ENCODE assay signal across 29 cellular contexts in the genomic region with DNA sequence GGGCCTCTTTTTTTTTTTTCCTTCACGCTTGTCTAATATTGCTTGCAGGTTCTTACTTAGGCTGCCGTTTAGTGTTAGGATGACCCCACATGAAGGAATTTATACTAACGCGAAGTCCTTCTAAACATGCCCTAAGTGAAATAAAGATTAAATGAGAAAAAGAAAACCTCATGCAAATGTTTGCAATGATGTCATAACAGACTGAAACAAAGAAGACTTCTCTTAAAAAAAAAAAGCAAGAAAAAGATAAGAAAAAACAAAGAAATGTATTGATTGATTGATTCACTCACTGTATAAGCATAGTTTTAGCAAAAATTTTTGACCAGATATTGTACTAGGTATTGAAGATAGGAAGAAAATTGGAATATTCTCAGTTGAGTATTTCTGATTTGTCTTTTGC.
"Had no signal": no experiment of that assay in that cellular context is flagged by ENCODE, and none has a peak within 500 bp of the region (broad histone marks: within the 10 kb centered on the region; RNA-seq: fewer than 3 reads in every experiment).

No MANE protein-coding gene starts in this region.

- H3K36me3 ChIP-seq: stomach, suprapubic skin, thoracic aorta, thyroid gland, tibial artery, tibial nerve, transverse colon, upper lobe of left lung, upper lobe of right lung, uterus, vagina had no signal

- DNase-seq: stimulated activated CD4-positive, alpha-beta T cell treated with anti-CD3 and anti-CD28 coated beads, Interleukin-2, amount 100 ng/mL, for 48 hours; stimulated activated CD4-positive, alpha-beta T cell treated with anti-CD3 and anti-CD28 coated beads, Interleukin-4, amount 100 ng/mL, for 1 hour; stimulated activated CD4-positive, alpha-beta T cell treated with anti-CD3 and anti-CD28 coated beads, Interleukin-4, amount 100 ng/mL, for 24 hours; stimulated activated CD4-positive, alpha-beta T cell treated with anti-CD3 and anti-CD28 coated beads, Interleukin-4, amount 100 ng/mL, for 4 hours; stimulated activated CD8-positive, alpha-beta memory T cell treated with anti-CD3 and anti-CD28 coated beads, Interleukin-4, amount 100 ng/mL, for 48 hours; stimulated activated naive B cell treated with anti-CD40 and anti-IgM and Interleukin-4, amounts not matched to agents 10 μg/mL and 1 μg/mL and 100 μg/mL, for 72 hours; stimulated activated naive CD4-positive, alpha-beta T cell; stimulated activated naive CD4-positive, alpha-beta T cell treated with Interleukin-2 at 50 U/mL for 16 hours; stimulated activated naive CD8-positive, alpha-beta T cell treated with anti-CD3 and anti-CD28 coated beads, Interleukin-15, amount 100 ng/mL, for 72 hours; stimulated activated naive CD8-positive, alpha-beta T cell treated with anti-CD3 and anti-CD28 coated beads, Interleukin-15, Interleukin-2, amounts not matched to agents 100 U/mL and 50 U/mL, for 24 hours; stomach; substantia nigra; testis; thyroid gland; tibial artery; transverse colon; trophoblast cell; upper lobe of left lung; upper lobe of right lung; uterus had no signal

- H3K36me3 Mint-ChIP-seq: stimulated activated effector memory CD8-positive, alpha-beta T cell treated with anti-CD3 and anti-CD28 coated beads, Interleukin-12 subunit alpha, Interleukin-12 subunit beta, amount 100 ng/mL, for 72 hours; stimulated activated memory B cell treated with anti-CD40 and anti-IgM and Interleukin-4, amounts not matched to agents 10 μg/mL and 1 μg/mL and 100 μg/mL, for 72 hours; stimulated activated naive B cell treated with anti-CD40 and anti-IgM and Interleukin-4, amounts not matched to agents 10 μg/mL and 1 μg/mL and 100 μg/mL, for 72 hours; type B pancreatic cell had no signal

- H3K27ac ChIP-seq: stomach, suprapubic skin, testis, thoracic aorta, thyroid gland, transverse colon, upper lobe of left lung, upper lobe of right lung, uterus, vagina had no signal

- H3K27me3 Mint-ChIP-seq: stimulated activated memory B cell treated with anti-CD40 and anti-IgM and Interleukin-4, amounts not matched to agents 10 μg/mL and 1 μg/mL and 100 μg/mL, for 72 hours; stimulated activated naive B cell treated with anti-CD40 and anti-IgM and Interleukin-4, amounts not matched to agents 10 μg/mL and 1 μg/mL and 100 μg/mL, for 72 hours; stimulated activated naive CD8-positive, alpha-beta T cell treated with anti-CD3 and anti-CD28 coated beads, Interleukin-15, Interleukin-2, amounts not matched to agents 100 ng/mL and 50 ng/mL, for 24 hours had no signal

- H3K4me1 Mint-ChIP-seq: stimulated activated effector memory CD8-positive, alpha-beta T cell treated with anti-CD3 and anti-CD28 coated beads, Interleukin-12 subunit alpha, Interleukin-12 subunit beta, amount 100 ng/mL, for 72 hours; stimulated activated memory B cell treated with anti-CD40 and anti-IgM and Interleukin-4, amounts not matched to agents 10 μg/mL and 1 μg/mL and 100 μg/mL, for 72 hours; stimulated activated naive B cell treated with anti-CD40 and anti-IgM and Interleukin-4, amounts not matched to agents 10 μg/mL and 1 μg/mL and 100 μg/mL, for 72 hours; stimulated activated naive CD8-positive, alpha-beta T cell treated with anti-CD3 and anti-CD28 coated beads, Interleukin-15, amount 100 ng/mL, for 72 hours had no signal

- ATAC-seq: stimulated activated effector memory CD8-positive, alpha-beta T cell treated with anti-CD3 and anti-CD28 coated beads, Interleukin-12 subunit alpha, Interleukin-12 subunit beta, amount 100 ng/mL, for 72 hours; stimulated activated memory B cell treated with anti-CD40 and anti-IgM and Interleukin-4, amounts not matched to agents 10 μg/mL and 1 μg/mL and 100 μg/mL, for 72 hours; stimulated activated naive B cell treated with anti-CD40 and anti-IgM and Interleukin-4, amounts not matched to agents 10 μg/mL and 1 μg/mL and 100 μg/mL, for 72 hours; stimulated activated naive CD8-positive, alpha-beta T cell treated with anti-CD3 and anti-CD28 coated beads, Interleukin-15, amount 100 ng/mL, for 72 hours; stimulated activated naive CD8-positive, alpha-beta T cell treated with anti-CD3 and anti-CD28 coated beads, Interleukin-15, Interleukin-2, amounts not matched to agents 100 U/mL and 50 U/mL, for 24 hours; upper lobe of right lung had no signal

- FAIRE-seq: urothelium cell line had no signal

- H3K9me3 Mint-ChIP-seq: stimulated activated memory B cell treated with anti-CD40 and anti-IgM and Interleukin-4, amounts not matched to agents 10 μg/mL and 1 μg/mL and 100 μg/mL, for 72 hours had no signal

- H3K9me3 ChIP-seq: stomach, suprapubic skin, testis, thoracic aorta, thyroid gland, tibial artery, transverse colon, upper lobe of left lung, upper lobe of right lung, uterus, vagina had no signal

- H3K4me3 ChIP-seq: stomach, suprapubic skin, testis, thoracic aorta, thyroid gland, tibial artery, tibial nerve, transverse colon, upper lobe of left lung, upper lobe of right lung, uterus, vagina had no signal

- H3K4me1 ChIP-seq: stomach, suprapubic skin, testis, thyroid gland, transverse colon, upper lobe of left lung, upper lobe of right lung, uterus, vagina had no signal

- H3K27ac Mint-ChIP-seq: stimulated activated effector memory CD8-positive, alpha-beta T cell treated with anti-CD3 and anti-CD28 coated beads, Interleukin-12 subunit alpha, Interleukin-12 subunit beta, amount 100 ng/mL, for 72 hours; stimulated activated memory B cell treated with anti-CD40 and anti-IgM and Interleukin-4, amounts not matched to agents 10 μg/mL and 1 μg/mL and 100 μg/mL, for 72 hours; stimulated activated naive B cell treated with anti-CD40 and anti-IgM and Interleukin-4, amounts not matched to agents 10 μg/mL and 1 μg/mL and 100 μg/mL, for 72 hours; stimulated activated naive CD8-positive, alpha-beta T cell treated with anti-CD3 and anti-CD28 coated beads, Interleukin-15, Interleukin-2, amounts not matched to agents 100 ng/mL and 50 ng/mL, for 24 hours; type B pancreatic cell had no signal

- H3K4me3 Mint-ChIP-seq: stimulated activated effector memory CD8-positive, alpha-beta T cell treated with anti-CD3 and anti-CD28 coated beads, Interleukin-12 subunit alpha, Interleukin-12 subunit beta, amount 100 ng/mL, for 72 hours; stimulated activated memory B cell treated with anti-CD40 and anti-IgM and Interleukin-4, amounts not matched to agents 10 μg/mL and 1 μg/mL and 100 μg/mL, for 72 hours; stimulated activated naive B cell treated with anti-CD40 and anti-IgM and Interleukin-4, amounts not matched to agents 10 μg/mL and 1 μg/mL and 100 μg/mL, for 72 hours; stimulated activated naive CD8-positive, alpha-beta T cell treated with anti-CD3 and anti-CD28 coated beads, Interleukin-15, amount 100 ng/mL, for 72 hours; stimulated activated naive CD8-positive, alpha-beta T cell treated with anti-CD3 and anti-CD28 coated beads, Interleukin-15, Interleukin-2, amounts not matched to agents 100 ng/mL and 50 ng/mL, for 24 hours; type B pancreatic cell had no signal

- H3K27me3 ChIP-seq: stomach, suprapubic skin, testis, thyroid gland, tibial artery, tibial nerve, transverse colon, upper lobe of left lung, upper lobe of right lung, uterus, vagina had no signal
